In genomic region chrX:50098241-50098640, GRCh38 we compare ENCODE assay signal across 9 cellular contexts.
"Had no signal": no experiment of that assay in that cellular context is flagged by ENCODE, and none has a peak within 500 bp of the region (broad histone marks: within the 10 kb centered on the region; RNA-seq: fewer than 3 reads in every experiment).

No MANE protein-coding gene starts in this region.

- H3K27ac Mint-ChIP-seq: GM23338, HFFc6 had no signal

- ATAC-seq: GM23338, K562 had no signal

- H3K4me3 ChIP-seq: GM23338, K562 had no signal

- H3K4me3 Mint-ChIP-seq: GM23338, H9, HFFc6 had no signal

- H3K4me1 Mint-ChIP-seq: GM23338 had no signal

- H3K9me3 Mint-ChIP-seq: GM23338, HFFc6 had no signal

- DNase-seq: H9, HCEC 1CT, HFFc6, IMR-90 had no signal

- FAIRE-seq: H1, H54, HTR-8/SVneo, K562 had no signal
